In the genomic region with DNA sequence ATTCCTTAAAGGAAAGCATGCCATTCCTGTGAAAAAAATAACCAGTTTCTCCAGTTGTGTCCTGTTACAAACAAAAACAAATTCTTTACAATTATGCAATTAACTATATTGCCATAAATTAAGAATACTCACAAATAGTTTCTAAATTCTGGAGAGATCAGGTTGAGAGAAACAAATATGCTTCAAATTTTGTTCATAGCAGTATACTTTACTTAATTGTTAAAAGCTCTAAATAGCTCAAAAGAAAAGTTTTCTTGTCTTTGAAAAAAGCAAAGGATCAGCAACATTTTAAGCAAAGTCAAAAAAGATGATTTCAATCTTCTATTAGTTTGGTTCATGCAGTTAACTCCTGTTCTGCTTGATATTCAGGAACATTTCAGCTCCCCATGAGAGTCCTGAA, we compare ENCODE assay signal across 24 cellular contexts.
"Had no signal": no experiment of that assay in that cellular context is flagged by ENCODE, and none has a peak within 500 bp of the region (broad histone marks: within the 10 kb centered on the region; RNA-seq: fewer than 3 reads in every experiment).

No MANE protein-coding gene starts in this region.

- H3K9me3 Mint-ChIP-seq: dendritic cell treated with granulocyte-macrophage colony-stimulating factor and Interleukin-4, amounts not matched to agents 40 ng/mL and 50 ng/mL, for 4 days had no signal

- H3K27me3 ChIP-seq: colonic mucosa, esophagus squamous epithelium, gastrocnemius medialis, heart right ventricle, left lung had no signal

- H3K36me3 Mint-ChIP-seq: naive B cell had no signal

- DNase-seq: colonic mucosa; cortex of kidney; effector CD4-positive, alpha-beta T cell; effector memory CD4-positive, alpha-beta T cell; erythroblast; esophagus squamous epithelium; foreskin fibroblast; foreskin melanocyte; gastrocnemius medialis; glutamatergic neuron; head of caudate nucleus; heart right ventricle; hippocampal formation; left cardiac atrium; left lung; left ventricle myocardium superior; lower lobe of right lung; mesenchymal stem cell; mucosa of descending colon; naive B cell had no signal

- H3K36me3 ChIP-seq: colonic mucosa had no signal

- H3K4me3 Mint-ChIP-seq: dendritic cell treated with granulocyte-macrophage colony-stimulating factor and Interleukin-4, amounts not matched to agents 40 ng/mL and 50 ng/mL, for 4 days; mesothelial cell of epicardium; naive B cell had no signal

- H3K4me1 ChIP-seq: colonic mucosa, esophagus squamous epithelium, gastrocnemius medialis, heart right ventricle, left lung, lower lobe of right lung had no signal

- H3K27ac ChIP-seq: colonic mucosa, epithelial cell of prostate, esophagus squamous epithelium, gastrocnemius medialis, heart right ventricle, left lung, lower lobe of right lung had no signal

- H3K27ac Mint-ChIP-seq: dendritic cell treated with granulocyte-macrophage colony-stimulating factor and Interleukin-4, amounts not matched to agents 40 ng/mL and 50 ng/mL, for 4 days; mesothelial cell of epicardium; naive B cell had no signal

- H3K4me3 ChIP-seq: colonic mucosa, esophagus squamous epithelium, gastrocnemius medialis, heart right ventricle, left lung, lower lobe of right lung, mucosa of descending colon had no signal

- H3K9me3 ChIP-seq: colonic mucosa, esophagus squamous epithelium, gastrocnemius medialis, lower lobe of right lung, mucosa of descending colon had no signal

- ATAC-seq: esophagus mucosa, gastrocnemius medialis, heart right ventricle, left cardiac atrium, left lung, left ventricle myocardium superior, lower lobe of right lung, mucosa of descending colon had no signal

- H3K4me1 Mint-ChIP-seq: mesothelial cell of epicardium, naive B cell had no signal
